ENCODE assay signal across 8 cellular contexts in genomic region chr21:43659136-43660000, GRCh38. TPM values are rescaled to one million over a fixed set of nuclear protein-coding genes. Genes with fewer than 3 reads are reported as not detected.
DNase-seq lines count a peak whose midpoint lies in the region; ATAC-seq and TF ChIP-seq lines count a peak whose summit lies in the region.

Gene HSF2BP, minus strand, starts transcription at chr21:43659488. Its CDS starts 1,392 bp downstream, at chr21:43658096.
Gene RRP1B, plus strand, starts transcription at chr21:43659560. Its CDS starts 105 bp downstream, at chr21:43659665.

- POLR2A ChIA-PET in AG04449 (lab: Yijun Ruan, JAX): interaction anchor here (0.8 to 1.0 kb wide), 2 partner anchors 9 to 69 kb away, joined by 3 to 4 read pairs; no protein-coding TSS in a partner anchor

- H3K27ac ChIP-seq in cingulate gyrus (ENCODE audit: low read depth, low read length): peak within 1 kb of the TSS; percentile 69

- CTCF ChIA-PET in AG04449 (lab: Yijun Ruan, JAX): interaction anchor here (0.5 to 1.3 kb wide), 3 partner anchors 12 to 129 kb away, joined by 3 read pairs; no protein-coding TSS in a partner anchor

- no peak for TF ChIP-seq CTCF in AG04449 (IDR thresholded peaks at IDR 0.05; ENCODE audit: insufficient read depth, low read length, missing control alignments)

- ATAC-seq in GM18873 (IDR thresholded peaks at IDR 0.05; ENCODE audit: low FRiP score, unreplicated experiment) (peak; percentile 50), HG03175 (IDR thresholded peaks at IDR 0.05; ENCODE audit: unreplicated experiment) (peak; percentile 85), left colon (peak; percentile 97)

- intact Hi-C loops in left colon (cut with DNase I, micrococcal nuclease): no loop called here

- DNase-seq in AG04449 (ENCODE audit: low read depth, low spot score): no peak
- peak; percentile 63 for DNase-seq in NCI-H460 (ENCODE audit: extremely low read depth, low read depth)
- DNase-seq in activated CD4-positive, alpha-beta T cell treated with anti-CD3 and anti-CD28 coated beads for 24 hours (ENCODE audit: low read depth in 2 of 2): peak; percentile 55 to 70
- DNase-seq in left colon: peak; percentile 65 to 85
- peak; percentile 36 to 69 for DNase-seq in stimulated activated CD4-positive, alpha-beta T cell treated with anti-CD3 and anti-CD28 coated beads, Interleukin-1b, Interleukin-23, amount 100 ng/mL, for 1 hour (ENCODE audit: low read depth in 2 of 2)

- peak within 1 kb of the TSS; percentile 86 for H3K4me3 ChIP-seq in AG04449 (ENCODE audit: low read depth, low read length)

RNA-seq across cellular contexts. Expression of gene HSF2BP, which starts in this region (rescaled TPM):
- 1.0 and 1.1 TPM in 2 replicates for total RNA-seq in NCI-H460 (2014; rRNA removed; shearing (Covaris generic))
- 0.53 and 3.9 TPM in 2 replicates for polyA plus RNA-seq in NCI-H460 (2014; cell fraction: nucleus; rRNA removed)
- total RNA-seq in left colon: under 1 TPM; 0.42 to 0.49 TPM

RNA-seq across cellular contexts. Expression of gene RRP1B, which starts in this region (rescaled TPM):
- total RNA-seq in NCI-H460 (2014; rRNA removed; shearing (Covaris generic)): 28.2 and 33.1 TPM in 2 replicates
- polyA plus RNA-seq in NCI-H460 (2014; cell fraction: nucleus; rRNA removed): 24.6 and 25.5 TPM in 2 replicates
- total RNA-seq in left colon: 10 to 100 TPM; 11.4 to 16.2 TPM
